Comparison of ENCODE assay signal across 13 cellular contexts in genomic region chr18:70132999-70133398, GRCh38.
DNase-seq lines count a peak whose midpoint lies in the region; ATAC-seq and TF ChIP-seq lines count a peak whose summit lies in the region.
"Had no signal": no experiment of that assay in that cellular context is flagged by ENCODE, and none has a peak within 500 bp of the region (broad histone marks: within the 10 kb centered on the region; RNA-seq: fewer than 3 reads in every experiment).

No MANE protein-coding gene starts in this region.

- H3K4me1 Mint-ChIP-seq in chondrocyte (ENCODE audit: low read depth): peaks cover 41% of the 10 kb centered on the region
- H3K4me1 Mint-ChIP-seq: stimulated activated naive CD8-positive, alpha-beta T cell treated with anti-CD3 and anti-CD28 coated beads, Interleukin-15, amount 100 ng/mL, for 72 hours; T-cell had no signal

- peaks cover 16% of the 10 kb centered on the region for H3K9me3 Mint-ChIP-seq in chondrocyte (ENCODE audit: low read depth)

- peak; percentile 69 to 91 for ATAC-seq in lower lobe of right lung
- ATAC-seq: stimulated activated naive CD8-positive, alpha-beta T cell treated with anti-CD3 and anti-CD28 coated beads, Interleukin-15, amount 100 ng/mL, for 72 hours; T-cell had no signal

- TF ChIP-seq CTCF in chondrocyte (IDR thresholded peaks at IDR 0.05) (peak; percentile 36), lower lobe of right lung (IDR thresholded peaks at IDR 0.05) (no peak)

- no peak overlapping the region for H3K4me3 Mint-ChIP-seq in chondrocyte (ENCODE audit: unreplicated experiment)
- H3K4me3 Mint-ChIP-seq: stimulated activated naive CD8-positive, alpha-beta T cell treated with anti-CD3 and anti-CD28 coated beads, Interleukin-15, amount 100 ng/mL, for 72 hours; T-cell had no signal

- H3K4me1 ChIP-seq in lower lobe of right lung: no peaks in the 10 kb centered on the region
- H3K4me1 ChIP-seq in SJCRH30: no peaks in the 10 kb centered on the region

- DNase-seq in AG08396 (ENCODE audit: low spot score) (peak; percentile 77), HT1080 (ENCODE audit: low read depth) (peak; percentile 45), chondrocyte (ENCODE audit: low spot score) (no peak), lower lobe of right lung (no peak), NOMO-1 treated with DMSO at 0.1 percent for 48 hours (lab: John Stamatoyannopoulos, UW; ENCODE audit: unreplicated experiment) (no peak), NCI-H524 (lab: John Stamatoyannopoulos, UW) (no peak), SJCRH30 (no peak), CD1c-positive myeloid dendritic cell (ENCODE audit: extremely low spot score) (no peak)
- DNase-seq: anterior cingulate cortex; Kasumi-1; NCI-H510A; stimulated activated naive CD8-positive, alpha-beta T cell treated with anti-CD3 and anti-CD28 coated beads, Interleukin-15, amount 100 ng/mL, for 72 hours; T-cell had no signal

- peaks cover 12% of the 10 kb centered on the region for H3K36me3 Mint-ChIP-seq in chondrocyte (ENCODE audit: low read depth)

- H3K27me3 ChIP-seq in lower lobe of right lung (ENCODE audit: low read depth): no peaks in the 10 kb centered on the region
- no peaks in the 10 kb centered on the region for H3K27me3 ChIP-seq in SJCRH30

- intact Hi-C loops in lower lobe of right lung (cut with DNase I): no loop called here

- no peaks in the 10 kb centered on the region for H3K27me3 Mint-ChIP-seq in chondrocyte (ENCODE audit: low read depth)
- H3K27me3 Mint-ChIP-seq: stimulated activated naive CD8-positive, alpha-beta T cell treated with anti-CD3 and anti-CD28 coated beads, Interleukin-15, amount 100 ng/mL, for 72 hours; T-cell had no signal

- H3K27ac ChIP-seq in lower lobe of right lung (no peak overlapping the region), SJCRH30 (no peak overlapping the region)

- H3K27ac Mint-ChIP-seq in chondrocyte (ENCODE audit: unreplicated experiment): peak overlapping the region; percentile 83
- H3K27ac Mint-ChIP-seq: stimulated activated naive CD8-positive, alpha-beta T cell treated with anti-CD3 and anti-CD28 coated beads, Interleukin-15, amount 100 ng/mL, for 72 hours; T-cell had no signal

- H3K9me3 ChIP-seq in lower lobe of right lung: no peaks in the 10 kb centered on the region
- no peaks in the 10 kb centered on the region for H3K9me3 ChIP-seq in SJCRH30 (replicated peaks)

- H3K4me3 ChIP-seq in lower lobe of right lung (no peak overlapping the region), SJCRH30 (no peak overlapping the region)

- H3K36me3 ChIP-seq in lower lobe of right lung (peaks cover 15% of the 10 kb centered on the region), SJCRH30 (no peaks in the 10 kb centered on the region)

Comparison
In these comparisons a context has a peak if more than half of its experiments do, and no peak if none do; other contexts are left out.
1. DNase-seq: peak in AG08396 (single experiment) and HT1080 (single experiment); none in chondrocyte (single experiment), lower lobe of right lung (single experiment), NOMO-1 treated with DMSO at 0.1 percent for 48 hours (single experiment), NCI-H524 (0 of 2), SJCRH30 (0 of 2) and CD1c-positive myeloid dendritic cell (single experiment).